In genomic region chr3:42501681-42502428, GRCh38 we compare ENCODE assay signal across 8 cellular contexts. TPM values are rescaled to one million over a fixed set of nuclear protein-coding genes. Genes with fewer than 3 reads are reported as not detected.
DNase-seq lines count a peak whose midpoint lies in the region; ATAC-seq, FAIRE-seq and TF ChIP-seq lines count a peak whose summit lies in the region.

No MANE protein-coding gene starts in this region.

- POLR2A ChIA-PET in K562 (lab: Yijun Ruan, JAX) = interaction anchor here (0.5 to 1.4 kb wide), 6 partner anchors 12 to 818 kb away, joined by 3 to 4 read pairs (median 3); no protein-coding TSS in a partner anchor

- no peaks in the 10 kb centered on the region for H3K9me1 ChIP-seq in K562 (ENCODE audit: control insufficient read depth, insufficient read depth, low read length)

- BruUV-seq in K562 (replicated peaks; lab: Mats Ljungman, UMichigan) = no TSS peak

- peak; percentile 76 to 86 for TF ChIP-seq RAD21 in K562 (CRISPR knock-in tag; conservative IDR thresholded peaks at IDR 0.05 in 1 of 2, IDR thresholded peaks at IDR 0.05 in 1 of 2)

- H3K9ac ChIP-seq in K562 (ENCODE audit: insufficient read depth in 1 of 2, low read depth in 2 of 2, low read length in 2 of 2) = peak overlapping the region in 1 of 2 experiments; percentile 73; a peak in 2 of 4 replicates
- H3K9ac ChIP-seq in iPS-20b (ENCODE audit: low read depth, low read length) = peak overlapping the region; percentile 56; the same call in 1 of the 2 replicates

- H3K36me3 ChIP-seq in K562 (ENCODE audit: control insufficient read depth, insufficient read depth, low read length) (no peaks in the 10 kb centered on the region), iPS-20b (ENCODE audit: insufficient read depth, low read depth, low read length) (no peaks in the 10 kb centered on the region), spleen (no peaks in the 10 kb centered on the region)

- H3K4me1 ChIP-seq in K562 (replicated peaks in 1 of 2; ENCODE audit: control insufficient read depth in 2 of 2, insufficient read depth in 2 of 2, low read length in 2 of 2) (peaks cover 4 to 27% of the 10 kb centered on the region in 2 experiments; a peak in 4 of 5 replicates), iPS-20b (ENCODE audit: insufficient read depth, low read length) (peaks cover 4% of the 10 kb centered on the region; the same call in 1 of the 2 replicates), spleen (peaks cover 10 to 49% (median 24%) of the 10 kb centered on the region in 6 donors)

- H3K9me3 ChIP-seq in K562 (replicated peaks; ENCODE audit: control insufficient read depth, insufficient read depth, low read depth, low read length) = no peaks in the 10 kb centered on the region
- H3K9me3 ChIP-seq in iPS-20b (ENCODE audit: insufficient read depth, low read depth, low read length) = no peaks in the 10 kb centered on the region
- no peaks in the 10 kb centered on the region for H3K9me3 ChIP-seq in spleen

- H3K27me3 ChIP-seq in K562 (ENCODE audit: control insufficient read depth in 2 of 2, insufficient read depth in 2 of 2, low read length in 2 of 2) = peaks cover 23 to 59% of the 10 kb centered on the region in 2 experiments
- H3K27me3 ChIP-seq in iPS-20b (ENCODE audit: insufficient read depth, low read length) = peaks cover 61% of the 10 kb centered on the region
- peaks cover 0 to 48% (median 13%) of the 10 kb centered on the region in 7 donors for H3K27me3 ChIP-seq in spleen (replicated peaks in 1 of 7)

- peak; percentile 11 for ATAC-seq in HG03521 (IDR thresholded peaks at IDR 0.05; ENCODE audit: unreplicated experiment)
- ATAC-seq in K562 = peak; percentile 84

- TF ChIP-seq CTCF in K562 (IDR thresholded peaks at IDR 0.05 in 2 of 3, conservative IDR thresholded peaks at IDR 0.05 in 1 of 3; ENCODE audit: insufficient read depth in 2 of 3, low read depth in 1 of 3, low read length in 3 of 3) (peak; percentile 79 to 90 (median 84)), spleen (IDR thresholded peaks at IDR 0.05 in 8 of 11, conservative IDR thresholded peaks at IDR 0.05 in 3 of 11) (peak; percentile 44 to 78 (median 69))

- H3K79me2 ChIP-seq in K562 (ENCODE audit: control insufficient read depth, insufficient read depth, low read length) = no peaks in the 10 kb centered on the region

- TF ChIP-seq POLR2A in K562 (conservative IDR thresholded peaks at IDR 0.05) (no peak), spleen (IDR thresholded peaks at IDR 0.05) (no peak)

- peak overlapping the region; percentile 54 for H3K4me3 ChIP-seq in K562
- peak overlapping the region; percentile 80 for H3K4me3 ChIP-seq in iPS-20b (ENCODE audit: low read length)
- H3K4me3 ChIP-seq in spleen = peak overlapping the region; percentile 45 to 86 (median 56)

- WGBS in K562 (ENCODE audit: insufficient coverage, low coverage, missing lambda C conversion rate) = 9% methylated on average over 46 of the region's 46 CpGs
- WGBS in spleen, 5 donors = 1 to 2% (median 1%) methylated on average over 21 to 46 of the region's 46 CpGs

- H2AFZ ChIP-seq in K562 (ENCODE audit: low read depth, low read length) = peak overlapping the region; percentile 78

- CTCF ChIA-PET in K562 (lab: Yijun Ruan, JAX; ENCODE audit: low intra/inter-chr PET ratio) = interaction anchor here (0.7 to 2.3 kb wide), 3 partner anchors 34 to 1869 kb away, joined by 3 to 18 read pairs (median 11); no protein-coding TSS in a partner anchor

- H3K4me2 ChIP-seq in K562 (ENCODE audit: insufficient read depth, low read length) = peak overlapping the region; percentile 81

- DNase-seq in NCI-H82 (lab: John Stamatoyannopoulos, UW) (peak; percentile 72), NCI-H82 treated with DMSO at 0.1 percent for 48 hours (lab: John Stamatoyannopoulos, UW; ENCODE audit: unreplicated experiment) (no peak), T-helper 22 cell (ENCODE audit: low read depth) (peak; percentile 27), K562 (ENCODE audit: extremely low read depth in 1 of 4, low spot score in 3 of 4) (peak; percentile 74 to 82 (median 79)), spleen (peak; percentile 91), NCI-H1436 treated with DMSO at 0.1 percent for 48 hours (lab: John Stamatoyannopoulos, UW) (no peak)

- no peak overlapping the region for H3K27ac ChIP-seq in K562 (ENCODE audit: extremely low read depth, low read depth, low read length)
- H3K27ac ChIP-seq in iPS-20b (ENCODE audit: low read length) = no peak overlapping the region
- H3K27ac ChIP-seq in spleen = peak overlapping the region in 5 of 8 donors; percentile 17 to 72 (median 45)

- no peak for TF ChIP-seq EP300 in K562 (IDR thresholded peaks at IDR 0.05; ENCODE audit: low read length)

- peak; percentile 84 for FAIRE-seq in K562 (lab: Jason Lieb, UNC)

- intact Hi-C loops in K562 (cut with micrococcal nuclease) = loop anchor here (1.0 to 5.0 kb wide), 3 partner anchors 34 to 330 kb away; no protein-coding TSS in a partner anchor
- intact Hi-C loops in spleen (cut with DNase I; ENCODE audit: low total_unique reads) = loop anchor here (5.0 kb wide), 1 partner anchor 45 kb away; no protein-coding TSS in a partner anchor

- H4K20me1 ChIP-seq in K562 (replicated peaks; ENCODE audit: control insufficient read depth, insufficient read depth, low read length) = peaks cover 30% of the 10 kb centered on the region

- in situ Hi-C loops in K562 (cut with MboI) = no loop called here

TF ChIP-seq in K562, 482 proteins besides CTCF, POLR2A, EP300 and RAD21 (continues in another document):
- TF ChIP-seq TEAD1 (CRISPR knock-in tag; IDR thresholded peaks at IDR 0.05) (0 out of 4 replicates have a peak, but pooled peaks of 1 of the 2 experiments have one; percentile 32), GATA2 (CRISPR knock-in tag; IDR thresholded peaks at IDR 0.05) (no peak), E2F6 (IDR thresholded peaks at IDR 0.05; ENCODE audit: borderline replicate concordance in 1 of 2, extremely low read depth in 1 of 2, insufficient read depth in 1 of 2, insufficient read length in 1 of 2, low read depth in 1 of 2, low read length in 1 of 2, poor library complexity in 1 of 2, severe bottlenecking in 1 of 2) (peak in 1 of 2 experiments; percentile 10), YY1 (IDR thresholded peaks at IDR 0.05; ENCODE audit: borderline replicate concordance in 1 of 3, control insufficient read depth in 1 of 3, extremely low read depth in 1 of 3, insufficient read depth in 3 of 3, insufficient read length in 1 of 3, insufficient replicate concordance in 2 of 3, low read depth in 1 of 3, low read length in 2 of 3) (peak in 1 of 3 experiments; percentile 9), ZNF695 (CRISPR knock-in tag; IDR thresholded peaks at IDR 0.05) (0 out of 2 replicates have a peak, but pooled peaks have one; percentile 35), DEAF1 (CRISPR knock-in tag; IDR thresholded peaks at IDR 0.05) (peak; percentile 51; the same call in 1 of the 2 replicates), RBM34 (IDR thresholded peaks at IDR 0.05; ENCODE audit: borderline replicate concordance, insufficient read depth, low read length) (no peak), LCOR (CRISPR knock-in tag; IDR thresholded peaks at IDR 0.05) (0 out of 2 replicates have a peak, but pooled peaks have one; percentile 26), SIRT6 (IDR thresholded peaks at IDR 0.05; ENCODE audit: low read depth, low read length) (no peak), CREM (IDR thresholded peaks at IDR 0.05; ENCODE audit: low read depth) (0 out of 2 replicates have a peak, but pooled peaks have one; percentile 2), ZNF239 (CRISPR knock-in tag; IDR thresholded peaks at IDR 0.05) (no peak), ERF (CRISPR knock-in tag; IDR thresholded peaks at IDR 0.05) (no peak; the same call in 1 of the 2 replicates), HDAC6 (IDR thresholded peaks at IDR 0.05; ENCODE audit: low read depth, low read length) (no peak)

RNA-seq across cellular contexts. Expression of gene VIPR1, which starts 0.6 kb away (rescaled TPM):
- 0.44 and 0.55 TPM in 2 replicates for total RNA-seq in K562 (2011; cell fraction: chromatin; rRNA removed; ENCODE audit: low replicate concordance)
- total RNA-seq in K562 (2011; cell fraction: nucleolus; rRNA removed) = 0.13 and 0.67 TPM in 2 replicates
- total RNA-seq in K562 (2011; cell fraction: nucleoplasm; rRNA removed) = 0.53 and 0.73 TPM in 2 replicates
- total RNA-seq in K562 (2014; rRNA removed) (0.09 TPM in 1 of 2 replicates, not detected in the other), K562 (2014; rRNA removed; fragmentation: Illumina TruSeq; extraction: Trizol) (0.04 and 0.10 TPM in 2 replicates), K562 (2015; rRNA removed; fragmentation: Illumina TruSeq; extraction: Trizol) (0.11 and 0.14 TPM in 2 replicates), K562 (2021) (0.34 and 0.38 TPM in 2 replicates), spleen (10 to 100 TPM in 5 of 7 donors, 1 to 10 TPM in 2; 6.8 to 16.3 (median 11.9) TPM)
- polyA plus RNA-seq in K562 (2011; rRNA removed) (0.15 and 0.21 TPM in 2 replicates), K562 (2014; fragmentation: Illumina TruSeq; extraction: Trizol) (0.06 TPM in 1 of 2 replicates, not detected in the other), K562 (2014; fragmentation: Nextera tagmentation; extraction: Ambion mirVana) (not detected), K562 (2014; rRNA removed) (not detected in 2 replicates), spleen (1 to 10 TPM; 2.0 to 6.1 (median 5.3) TPM)
- 0.30 TPM in 1 of 2 replicates, not detected in the other for polyA plus RNA-seq in K562 (2011; cell fraction: cytosol; rRNA removed)
- 0.21 and 1.7 TPM in 2 replicates for polyA plus RNA-seq in K562 (2011; cell fraction: nucleus; rRNA removed)
- 0.13 and 0.35 TPM in 2 replicates for polyA plus RNA-seq in K562 (2012)
- polyA minus RNA-seq in K562 (2011; rRNA and poly(A)+ RNA removed) = 0.21 TPM in 1 of 2 replicates, not detected in the other
- polyA minus RNA-seq in K562 (2011; cell fraction: cytosol; rRNA and poly(A)+ RNA removed) = not detected in 2 replicates
- 0.22 and 0.40 TPM in 2 replicates for polyA minus RNA-seq in K562 (2011; cell fraction: nucleus; rRNA and poly(A)+ RNA removed)

Comparison
In these comparisons a context has a peak if more than half of its experiments do, and no peak if none do; other contexts are left out.
1. DNase-seq: peak in NCI-H82 (single experiment), T-helper 22 cell (single experiment), K562 (4 of 4) and spleen (single experiment); none in NCI-H82 treated with DMSO at 0.1 percent for 48 hours (single experiment) and NCI-H1436 treated with DMSO at 0.1 percent for 48 hours (single experiment).
2. H3K27ac ChIP-seq: peak in spleen (5 of 8); none in K562 (single experiment) and iPS-20b (single experiment).
3. RNA of gene VIPR1, which starts 0.6 kb away (total RNA-seq): 6.8 to 16.3 TPM in spleen; 0.04 to 0.73 TPM in K562; every median in the first group is over 4 times any median in the second.
4. Peak in every context shown above with its lines, with median percentiles within 50 percentile points of each other: H3K4me3 ChIP-seq.